Comparison of ENCODE assay signal across 24 cellular contexts in genomic region chrX:23392195-23392594, GRCh38. TPM values are rescaled to one million over a fixed set of nuclear protein-coding genes. Genes with fewer than 3 reads are reported as not detected.
A peak's percentile ranks its signal among the peaks of the same experiment; 100 is the strongest.
DNase-seq lines count a peak whose midpoint lies in the region; ATAC-seq, FAIRE-seq and TF ChIP-seq lines count a peak whose summit lies in the region.
"Had no signal": no experiment of that assay in that cellular context is flagged by ENCODE, and none has a peak within 500 bp of the region (broad histone marks: within the 10 kb centered on the region; RNA-seq: fewer than 3 reads in every experiment).

No MANE protein-coding gene starts in this region.

- H3K4me3 ChIP-seq in A549, result no peak overlapping the region
- H3K4me3 ChIP-seq in MG63, result no peak overlapping the region
- H3K4me3 ChIP-seq: BLaER1 treated with 17β-estradiol and CSF1 and Interleukin-3, amounts not matched to agents 10 nM and 100 nM; GM12878 had no signal

- H3K27me3 ChIP-seq in MG63, result no peaks in the 10 kb centered on the region
- H3K27me3 ChIP-seq: BE2C; BLaER1 treated with 17β-estradiol and CSF1 and Interleukin-3, amounts not matched to agents 10 nM and 100 nM had no signal

- no peaks in the 10 kb centered on the region for H3K4me1 ChIP-seq in A549
- H3K4me1 ChIP-seq: BE2C; BLaER1 treated with 17β-estradiol and CSF1 and Interleukin-3, amounts not matched to agents 10 nM and 100 nM had no signal

- WGBS in A549 (ENCODE audit: missing lambda C conversion rate), result 28% methylated on average over 5 of the region's 5 CpGs

- no peak for TF ChIP-seq RAD21 in A549 (conservative IDR thresholded peaks at IDR 0.05 in 1 of 2, IDR thresholded peaks at IDR 0.05 in 1 of 2)

- POLR2A ChIA-PET in A549 (lab: Yijun Ruan, JAX), result no interaction called here

- H3K36me3 ChIP-seq in MG63, result no peaks in the 10 kb centered on the region
- H3K36me3 ChIP-seq: BE2C; BLaER1 treated with 17β-estradiol and CSF1 and Interleukin-3, amounts not matched to agents 10 nM and 100 nM had no signal

- no peak for TF ChIP-seq EP300 in A549 (IDR thresholded peaks at IDR 0.05)

- intact Hi-C loops in left colon (cut with DNase I, micrococcal nuclease), result no loop called here

- no peak for TF ChIP-seq POLR2A in A549 (IDR thresholded peaks at IDR 0.05; ENCODE audit: low read length)

- no peak overlapping the region for H3K4me2 ChIP-seq in A549
- H3K4me2 ChIP-seq: BLaER1 treated with 17β-estradiol and CSF1 and Interleukin-3, amounts not matched to agents 10 nM and 100 nM had no signal

- no peak for TF ChIP-seq CTCF in A549 (IDR thresholded peaks at IDR 0.05)

- FAIRE-seq in A549 (lab: Jason Lieb, UNC) (peak; percentile 80), colon (lab: Jason Lieb, UNC) (peak; percentile 90)
- FAIRE-seq: A204.1, D721Med, GM12878, GM18507 had no signal

- H3K9me3 ChIP-seq in A549 (no peaks in the 10 kb centered on the region), MG63 (no peaks in the 10 kb centered on the region)
- H3K9me3 ChIP-seq: BE2C; BLaER1 treated with 17β-estradiol and CSF1 and Interleukin-3, amounts not matched to agents 10 nM and 100 nM had no signal

- no peak for ATAC-seq in A549
- ATAC-seq in left colon, result peak; percentile 94
- ATAC-seq: GM12878 had no signal

- H3K27ac ChIP-seq in A549, result no peak overlapping the region
- H3K27ac ChIP-seq: 22Rv1; BLaER1 treated with 17β-estradiol and CSF1 and Interleukin-3, amounts not matched to agents 10 nM and 100 nM had no signal

- DNase-seq in A549 (ENCODE audit: low read depth in 1 of 2, low spot score in 1 of 2), result no peak
- no peak for DNase-seq in left colon
- no peak for DNase-seq in HuH-7 (ENCODE audit: low spot score)
- no peak for DNase-seq in NCI-H2081 (lab: John Stamatoyannopoulos, UW)
- no peak for DNase-seq in MG63
- DNase-seq: ACHN; AML-193; BE2C; CD4-positive, alpha-beta T cell; CD8-positive, alpha-beta memory T cell; DMS 273 treated with DMSO at 0.1 percent for 48 hours; DMS79; EL; GDM1; H7; HCEC 1CT had no signal

- CTCF ChIA-PET in A549 (lab: Yijun Ruan, JAX), result no interaction called here

TF ChIP-seq in A549, 52 proteins besides CTCF, POLR2A, EP300 and RAD21:
- TF ChIP-seq MAX (IDR thresholded peaks at IDR 0.05) (no peak), CHD4 (IDR thresholded peaks at IDR 0.05; ENCODE audit: borderline replicate concordance) (no peak), BHLHE40 (IDR thresholded peaks at IDR 0.05; ENCODE audit: low read depth, low read length) (no peak), E2F6 (IDR thresholded peaks at IDR 0.05; ENCODE audit: borderline replicate concordance, low read depth) (no peak), GATA3 (IDR thresholded peaks at IDR 0.05; ENCODE audit: borderline replicate concordance) (no peak), BCL3 (IDR thresholded peaks at IDR 0.05) (no peak), PHF8 (IDR thresholded peaks at IDR 0.05; ENCODE audit: borderline replicate concordance, low read depth) (no peak), CHD2 (IDR thresholded peaks at IDR 0.05; ENCODE audit: low read length, partially characterized antibody) (no peak), FOSB (CRISPR knock-in tag; IDR thresholded peaks at IDR 0.05) (no peak), RFX5 (IDR thresholded peaks at IDR 0.05) (no peak), FOSL2 (IDR thresholded peaks at IDR 0.05) (no peak), FOSL2 (CRISPR knock-in tag; IDR thresholded peaks at IDR 0.05) (no peak), KDM1A (IDR thresholded peaks at IDR 0.05; ENCODE audit: low read depth) (no peak), SMC3 (IDR thresholded peaks at IDR 0.05) (no peak)

RNA-seq across cellular contexts. Expression of gene PTCHD1, which starts 57.5 kb away (rescaled TPM):
- not detected in 2 replicates for polyA plus RNA-seq in A549 (2011; rRNA removed)
- not detected in 2 replicates for polyA plus RNA-seq in A549 (2012; cell fraction: cytosol; rRNA removed)
- polyA plus RNA-seq in A549 (2012; cell fraction: nucleus; rRNA removed), result not detected in 2 replicates
- not detected in 3 replicates for polyA plus RNA-seq in A549 (2017; fragmentation: RNase III; extraction: RNeasy Plus Mini Kit Qiagen cat#74134 plus additional on column Dnase treatment)
- not detected in 2 replicates for polyA minus RNA-seq in A549 (2011; rRNA and poly(A)+ RNA removed)
- 1 to 10 TPM in 1 of 2 donors, under 1 TPM in 1; 0.12 to 1.9 TPM for total RNA-seq in left colon
- 0.12 TPM in 1 of 2 replicates, not detected in the other for total RNA-seq in MG63 (2014; rRNA removed; shearing (Covaris generic); ENCODE audit: low replicate concordance)
- total RNA-seq: CD4-positive, alpha-beta T cell; CD8-positive, alpha-beta memory T cell; GM12878 had no signal
- polyA plus RNA-seq: CD14-positive monocyte; CD8-positive, alpha-beta memory T cell; GM12878 had no signal
